15 cellular contexts compared by ENCODE assay signal in genomic region chr5:116340799-116341198, GRCh38.
DNase-seq lines count a peak whose midpoint lies in the region; ATAC-seq lines count a peak whose summit lies in the region.
"Had no signal": no experiment of that assay in that cellular context is flagged by ENCODE, and none has a peak within 500 bp of the region (broad histone marks: within the 10 kb centered on the region; RNA-seq: fewer than 3 reads in every experiment).

No MANE protein-coding gene starts in this region.

- H3K9me3 Mint-ChIP-seq in stimulated activated memory B cell treated with anti-CD40 and anti-IgM and Interleukin-4, amounts not matched to agents 10 μg/mL and 1 μg/mL and 100 μg/mL, for 72 hours = peaks cover 15% of the 10 kb centered on the region

- no peak overlapping the region for H3K27ac Mint-ChIP-seq in stimulated activated memory B cell treated with anti-CD40 and anti-IgM and Interleukin-4, amounts not matched to agents 10 μg/mL and 1 μg/mL and 100 μg/mL, for 72 hours
- H3K27ac Mint-ChIP-seq: naive thymus-derived CD8-positive, alpha-beta T cell had no signal

- H3K27me3 Mint-ChIP-seq in stimulated activated memory B cell treated with anti-CD40 and anti-IgM and Interleukin-4, amounts not matched to agents 10 μg/mL and 1 μg/mL and 100 μg/mL, for 72 hours = no peaks in the 10 kb centered on the region
- H3K27me3 Mint-ChIP-seq: naive thymus-derived CD8-positive, alpha-beta T cell had no signal

- H3K4me3 Mint-ChIP-seq in stimulated activated memory B cell treated with anti-CD40 and anti-IgM and Interleukin-4, amounts not matched to agents 10 μg/mL and 1 μg/mL and 100 μg/mL, for 72 hours = no peak overlapping the region
- H3K4me3 Mint-ChIP-seq: naive thymus-derived CD8-positive, alpha-beta T cell had no signal

- DNase-seq in effector CD4-positive, alpha-beta T cell = no peak
- DNase-seq in GOT3 (lab: John Stamatoyannopoulos, UW) = no peak
- no peak for DNase-seq in H4 (ENCODE audit: low spot score)
- DNase-seq: activated CD4-positive, alpha-beta T cell treated with anti-CD3 and anti-CD28 coated beads, Interleukin-2, amount 50 U/mL, for 1 hour; activated naive CD4-positive, alpha-beta T cell treated with anti-CD3 and anti-CD28 coated beads, Interleukin-2, amount 50 U/mL, for 16 hours; mesenchymal stem cell; naive thymus-derived CD8-positive, alpha-beta T cell; NCI-H1105; NCI-H2171; stimulated activated CD4-positive, alpha-beta T cell treated with anti-CD3 and anti-CD28 coated beads, Interleukin-4, amount 100 ng/mL, for 24 hours; SW 1271 had no signal

- peaks cover 43% of the 10 kb centered on the region for H3K36me3 Mint-ChIP-seq in stimulated activated memory B cell treated with anti-CD40 and anti-IgM and Interleukin-4, amounts not matched to agents 10 μg/mL and 1 μg/mL and 100 μg/mL, for 72 hours

- ATAC-seq in GM18870 (IDR thresholded peaks at IDR 0.05; ENCODE audit: unreplicated experiment) = peak; percentile 84
- ATAC-seq in GM21528 (IDR thresholded peaks at IDR 0.05; ENCODE audit: low FRiP score, unreplicated experiment) = peak; percentile 70
- ATAC-seq in HG03064 (IDR thresholded peaks at IDR 0.05; ENCODE audit: low read depth, unreplicated experiment) = peak; percentile 73
- peak; percentile 43 for ATAC-seq in stimulated activated memory B cell treated with anti-CD40 and anti-IgM and Interleukin-4, amounts not matched to agents 10 μg/mL and 1 μg/mL and 100 μg/mL, for 72 hours
- ATAC-seq: naive thymus-derived CD8-positive, alpha-beta T cell had no signal

- H3K4me1 Mint-ChIP-seq in stimulated activated memory B cell treated with anti-CD40 and anti-IgM and Interleukin-4, amounts not matched to agents 10 μg/mL and 1 μg/mL and 100 μg/mL, for 72 hours = no peaks in the 10 kb centered on the region
- H3K4me1 Mint-ChIP-seq: naive thymus-derived CD8-positive, alpha-beta T cell had no signal
